Comparison of ENCODE assay signal across 18 cellular contexts in the genomic region with DNA sequence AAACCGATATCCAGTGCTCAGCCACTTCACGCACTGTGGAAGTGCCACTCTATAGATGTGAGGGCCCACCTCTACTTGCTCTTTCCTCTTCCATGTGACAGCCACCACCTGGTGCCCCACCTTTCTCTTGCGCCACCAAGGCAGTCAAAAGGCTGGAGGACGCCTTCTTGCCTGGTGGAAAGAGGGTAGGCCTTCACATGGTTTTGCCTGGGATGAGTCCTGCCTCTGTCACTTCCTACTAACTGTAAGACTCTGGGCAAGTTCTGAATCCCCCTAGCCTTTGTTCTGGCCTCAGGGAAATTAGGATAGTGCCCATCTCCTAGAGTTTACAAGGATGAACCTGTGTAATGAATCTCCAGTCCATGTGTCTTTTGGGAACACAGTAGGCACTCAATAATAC.
DNase-seq lines count a peak whose midpoint lies in the region; ATAC-seq and TF ChIP-seq lines count a peak whose summit lies in the region.
"Had no signal": no experiment of that assay in that cellular context is flagged by ENCODE, and none has a peak within 500 bp of the region (broad histone marks: within the 10 kb centered on the region; RNA-seq: fewer than 3 reads in every experiment).

No MANE protein-coding gene starts in this region.

- dilution Hi-C loops in mammary epithelial cell (cut with HindIII; ENCODE audit: low sequenced_read_pairs), result no loop called here

- peaks cover 5% of the 10 kb centered on the region for H3K36me3 Mint-ChIP-seq in nephron progenitor cell (ENCODE audit: low read depth)

- no peaks in the 10 kb centered on the region for H3K27me3 ChIP-seq in ACC112 (ENCODE audit: insufficient read depth, low read length)
- peaks cover 8% of the 10 kb centered on the region; the same call in 1 of the 2 replicates for H3K27me3 ChIP-seq in GM23248 (replicated peaks; ENCODE audit: insufficient read depth)
- no peaks in the 10 kb centered on the region for H3K27me3 ChIP-seq in mammary epithelial cell (ENCODE audit: insufficient read depth, low read length)
- no peaks in the 10 kb centered on the region for H3K27me3 ChIP-seq in psoas muscle (ENCODE audit: insufficient read depth in 3 of 3, low read length in 2 of 3)
- H3K27me3 ChIP-seq: heart left ventricle, left lung had no signal

- BruUV-seq in mammary epithelial cell (replicated peaks; lab: Mats Ljungman, UMichigan), result TSS peak; percentile 94

- H3K4me2 ChIP-seq in GM23248 (ENCODE audit: unreplicated experiment) (no peak overlapping the region), mammary epithelial cell (ENCODE audit: insufficient read depth, low read depth, low read length) (peak overlapping the region; percentile 22)

- H3K9me3 ChIP-seq in GM23248 (ENCODE audit: low read depth), result peaks cover 7% of the 10 kb centered on the region
- peaks cover 13% of the 10 kb centered on the region for H3K9me3 ChIP-seq in mammary epithelial cell (replicated peaks; ENCODE audit: insufficient read depth, low read length)
- peaks cover 18% of the 10 kb centered on the region for H3K9me3 ChIP-seq in psoas muscle

- intact Hi-C loops in mammary epithelial cell (cut with micrococcal nuclease) (loop anchor here (1.0 kb wide), 2 partner anchors 16 to 62 kb away; no protein-coding TSS in a partner anchor), psoas muscle (cut with DNase I) (no loop called here)

- no peaks in the 10 kb centered on the region for H3K9me2 ChIP-seq in GM23248 (ENCODE audit: insufficient read depth)

- H3F3A ChIP-seq in GM23248 (ENCODE audit: insufficient read depth), result peaks cover 17% of the 10 kb centered on the region

- peak overlapping the region; percentile 19 for H3K27ac Mint-ChIP-seq in nephron progenitor cell
- H3K27ac Mint-ChIP-seq: activated CD8-positive, alpha-beta T cell treated with anti-CD3 and anti-CD28 coated beads for 36 hours; activated naive CD8-positive, alpha-beta T cell had no signal

- H3K9ac ChIP-seq in GM23248, result no peak overlapping the region
- H3K9ac ChIP-seq in mammary epithelial cell (ENCODE audit: insufficient read depth, low read length), result peak overlapping the region; percentile 47

- DNase-seq in GM23248 (no peak), mammary epithelial cell (no peak), nephron progenitor cell (no peak), psoas muscle (no peak)
- DNase-seq in stimulated activated CD4-positive, alpha-beta T cell treated with anti-CD3 and anti-CD28 coated beads, Interleukin-12 subunit alpha, Interleukin-12 subunit beta, amount 100 ng/mL, for 4 hours, result no peak
- DNase-seq: activated CD4-positive, CD25-positive, alpha-beta regulatory T cell; activated CD8-positive, alpha-beta T cell treated with anti-CD3 and anti-CD28 coated beads for 36 hours; CD4-positive, alpha-beta memory T cell; DMS53; left lung; NCI-H1092 treated with DMSO at 0.1 percent for 48 hours; NCI-H2107; NCI-H524; RPMI8226 had no signal

- H3K27me3 Mint-ChIP-seq in nephron progenitor cell (ENCODE audit: low read depth, poor library complexity), result peaks cover 6% of the 10 kb centered on the region
- H3K27me3 Mint-ChIP-seq: activated CD8-positive, alpha-beta T cell treated with anti-CD3 and anti-CD28 coated beads for 36 hours; activated naive CD8-positive, alpha-beta T cell; CD4-positive, alpha-beta memory T cell had no signal

- CTCF ChIA-PET in mammary epithelial cell (lab: Charles Lee; ENCODE audit: low non-redundant PET), result no interaction called here

- peaks cover 37% of the 10 kb centered on the region for H3K9me3 Mint-ChIP-seq in nephron progenitor cell

- in situ Hi-C loops in GM23248 (cut with MboI), result no loop called here
- in situ Hi-C loops in mammary epithelial cell (cut with MboI; ENCODE audit: low sequenced_read_pairs in 2 of 2), result no loop called here

- H3K4me1 ChIP-seq in ACC112 (ENCODE audit: control insufficient read depth, insufficient read depth, low read length, unreplicated experiment), result no peaks in the 10 kb centered on the region
- H3K4me1 ChIP-seq in GM23248 (ENCODE audit: insufficient read depth), result peaks cover 5% of the 10 kb centered on the region
- H3K4me1 ChIP-seq in mammary epithelial cell (ENCODE audit: insufficient read depth, low read length), result peaks cover 17% of the 10 kb centered on the region
- no peaks in the 10 kb centered on the region for H3K4me1 ChIP-seq in psoas muscle
- H3K4me1 ChIP-seq: heart left ventricle, left lung had no signal

- H2AFZ ChIP-seq in ACC112 (ENCODE audit: low read length, unreplicated experiment) (no peak overlapping the region), GM23248 (0 out of 2 replicates have a peak overlapping the region, but pooled peaks have one; percentile 7), mammary epithelial cell (ENCODE audit: low read depth, low read length) (peak overlapping the region; percentile 45)

- no peak for ATAC-seq in HG03097 (IDR thresholded peaks at IDR 0.05; ENCODE audit: low FRiP score, unreplicated experiment)
- ATAC-seq in psoas muscle, result no peak
- ATAC-seq: activated CD8-positive, alpha-beta T cell treated with anti-CD3 and anti-CD28 coated beads for 36 hours; left lung had no signal

- H3K27ac ChIP-seq in ACC112 (ENCODE audit: low read depth, low read length) (peak overlapping the region; percentile 22; the same call in 1 of the 2 replicates), GM23248 (peak overlapping the region; percentile 68), mammary epithelial cell (ENCODE audit: insufficient read depth, low read depth, low read length) (peak overlapping the region; percentile 95), psoas muscle (no peak overlapping the region)
- H3K27ac ChIP-seq: heart left ventricle, left lung had no signal

- H3K79me2 ChIP-seq in ACC112 (ENCODE audit: control insufficient read depth, insufficient read depth, low read length, unreplicated experiment) (no peaks in the 10 kb centered on the region), GM23248 (ENCODE audit: insufficient read depth) (no peaks in the 10 kb centered on the region), mammary epithelial cell (ENCODE audit: insufficient read depth, low read length) (no peaks in the 10 kb centered on the region)

- H3K36me3 ChIP-seq in ACC112 (ENCODE audit: insufficient read depth, low read length) (no peaks in the 10 kb centered on the region), GM23248 (ENCODE audit: low read depth) (no peaks in the 10 kb centered on the region), mammary epithelial cell (ENCODE audit: insufficient read depth, low read length) (no peaks in the 10 kb centered on the region), psoas muscle (ENCODE audit: insufficient read depth in 1 of 2, low read depth in 1 of 2) (no peaks in the 10 kb centered on the region)
- H3K36me3 ChIP-seq: heart left ventricle, left lung had no signal

- H3K4me3 ChIP-seq in ACC112 (ENCODE audit: low read depth, low read length) (no peak overlapping the region), GM23248 (no peak overlapping the region), mammary epithelial cell (replicated peaks in 1 of 3; ENCODE audit: insufficient read depth in 1 of 3, low read depth in 2 of 3, low read length in 3 of 3) (no peak overlapping the region), psoas muscle (no peak overlapping the region)
- H3K4me3 ChIP-seq: heart left ventricle, left lung had no signal

- WGBS in GM23248 (ENCODE audit: low coverage in 1 of 2, low lambda C conversion rate in 2 of 2, missing lambda C conversion rate in 2 of 2), 2 experiments, result 82 to 92% methylated on average over 4 of the region's 4 CpGs
- WGBS in mammary epithelial cell (ENCODE audit: low coverage, missing lambda C conversion rate), result 95% methylated on average over 4 of the region's 4 CpGs
- 85 to 98% (median 92%) methylated on average over 4 of the region's 4 CpGs for WGBS in psoas muscle, 3 donors

- no peaks in the 10 kb centered on the region for H4K20me1 ChIP-seq in GM23248 (ENCODE audit: insufficient read depth)
- H4K20me1 ChIP-seq in mammary epithelial cell (ENCODE audit: insufficient read depth, low read length), result no peaks in the 10 kb centered on the region

- H3K4me1 Mint-ChIP-seq in nephron progenitor cell, result no peaks in the 10 kb centered on the region
- H3K4me1 Mint-ChIP-seq: CD4-positive, alpha-beta memory T cell had no signal

- no peak overlapping the region for H3K4me3 Mint-ChIP-seq in nephron progenitor cell
- H3K4me3 Mint-ChIP-seq: activated CD8-positive, alpha-beta T cell treated with anti-CD3 and anti-CD28 coated beads for 36 hours; activated naive CD8-positive, alpha-beta T cell; CD4-positive, alpha-beta memory T cell had no signal

- TF ChIP-seq CTCF in mammary epithelial cell (conservative IDR thresholded peaks at IDR 0.05 in 1 of 2, IDR thresholded peaks at IDR 0.05 in 1 of 2; ENCODE audit: extremely low read depth in 1 of 2, insufficient read depth in 1 of 2, low read depth in 1 of 2, low read length in 2 of 2) (no peak), nephron progenitor cell (IDR thresholded peaks at IDR 0.05) (no peak), psoas muscle (IDR thresholded peaks at IDR 0.05) (no peak)
